In the genomic region with DNA sequence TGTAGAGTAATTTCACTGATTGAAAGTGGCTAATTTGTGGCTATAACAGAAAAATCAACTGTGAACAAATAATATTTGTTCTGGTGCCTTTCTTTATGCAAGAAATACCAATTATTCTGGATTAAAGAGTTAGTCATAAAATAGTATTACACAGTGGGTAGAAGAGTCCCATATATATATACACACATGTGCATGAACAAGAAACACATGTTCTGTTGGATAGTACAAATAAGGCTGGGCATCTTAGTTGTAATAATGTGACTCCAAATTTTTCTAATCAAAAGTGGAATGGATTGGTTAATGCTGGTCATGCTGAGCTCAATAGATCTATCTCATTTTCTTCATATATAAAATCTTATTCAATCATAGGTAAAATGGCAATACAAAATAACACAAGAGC, we compare ENCODE assay signal across 1 cellular context.
TF ChIP-seq lines count a peak whose summit lies in the region.

No MANE protein-coding gene starts in this region.

TF ChIP-seq in HepG2, 621 proteins besides CTCF, POLR2A, EP300 and RAD21 (continued from another document):
- TF ChIP-seq, protein P1, sequence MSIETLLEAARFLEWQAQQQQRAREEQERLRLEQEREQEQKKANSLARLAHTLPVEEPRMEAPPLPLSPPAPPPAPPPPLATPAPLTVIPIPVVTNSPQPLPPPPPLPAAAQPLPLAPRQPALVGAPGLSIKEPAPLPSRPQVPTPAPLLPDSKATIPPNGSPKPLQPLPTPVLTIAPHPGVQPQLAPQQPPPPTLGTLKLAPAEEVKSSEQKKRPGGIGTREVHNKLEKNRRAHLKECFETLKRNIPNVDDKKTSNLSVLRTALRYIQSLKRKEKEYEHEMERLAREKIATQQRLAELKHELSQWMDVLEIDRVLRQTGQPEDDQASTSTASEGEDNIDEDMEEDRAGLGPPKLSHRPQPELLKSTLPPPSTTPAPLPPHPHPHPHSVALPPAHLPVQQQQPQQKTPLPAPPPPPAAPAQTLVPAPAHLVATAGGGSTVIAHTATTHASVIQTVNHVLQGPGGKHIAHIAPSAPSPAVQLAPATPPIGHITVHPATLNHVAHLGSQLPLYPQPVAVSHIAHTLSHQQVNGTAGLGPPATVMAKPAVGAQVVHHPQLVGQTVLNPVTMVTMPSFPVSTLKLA (IDR thresholded peaks at IDR 0.05): peak; percentile 92
- no peak for TF ChIP-seq ZKSCAN5 (CRISPR knock-in tag; IDR thresholded peaks at IDR 0.05)
